Comparison of ENCODE assay signal across 6 cellular contexts in genomic region chr3:24420829-24421228, GRCh38.
DNase-seq lines count a peak whose midpoint lies in the region; ATAC-seq, FAIRE-seq and TF ChIP-seq lines count a peak whose summit lies in the region.
"Not testable (repeated sequence)": the region's sequence is repeated elsewhere in the genome, so short reads cannot be mapped to it uniquely, and the experiment has no call there.

No MANE protein-coding gene starts in this region.

- 37% methylated on average over 1 of the region's 1 CpG for WGBS in K562 (ENCODE audit: insufficient coverage, low coverage, missing lambda C conversion rate)
- WGBS in HepG2 (ENCODE audit: low lambda C conversion rate) = 100% methylated on average over 1 of the region's 1 CpG

- TF ChIP-seq RAD21 in K562 (CRISPR knock-in tag; conservative IDR thresholded peaks at IDR 0.05 in 1 of 2, IDR thresholded peaks at IDR 0.05 in 1 of 2); HepG2 (CRISPR knock-in tag; IDR thresholded peaks at IDR 0.05): not testable (repeated sequence)

- peak; percentile 24 for ATAC-seq in GM19395 (IDR thresholded peaks at IDR 0.05; ENCODE audit: unreplicated experiment)
- not testable (repeated sequence) for ATAC-seq in K562, HepG2

- POLR2A ChIA-PET in HEK293 (lab: Yijun Ruan, JAX); HEK293T (lab: Yijun Ruan, JAX); K562 (lab: Yijun Ruan, JAX): not testable (repeated sequence)
- POLR2A ChIA-PET in HepG2 (lab: Yijun Ruan, JAX) = interaction anchor here (1.6 kb wide), 1 partner anchor 31 kb away, joined by 3 read pairs; no protein-coding TSS in a partner anchor

- not testable (repeated sequence) for H3K9me3 ChIP-seq in HEK293 (ENCODE audit: control insufficient read depth, insufficient read depth, low read depth, low read length); MM.1S (replicated peaks; ENCODE audit: insufficient read depth, low read length); K562 (replicated peaks; ENCODE audit: control insufficient read depth, insufficient read depth, low read depth, low read length); HepG2 (ENCODE audit: low read length)

- not testable (repeated sequence) for H4K20me1 ChIP-seq in MM.1S (ENCODE audit: insufficient read depth, low read length); K562 (replicated peaks; ENCODE audit: control insufficient read depth, insufficient read depth, low read length); HepG2 (ENCODE audit: insufficient read depth, low read length)

- H3K4me3 ChIP-seq in HEK293 (ENCODE audit: low read depth, low read length); MM.1S (ENCODE audit: low read length); K562; HepG2 (replicated peaks in 1 of 3; ENCODE audit: insufficient read depth in 1 of 3, low read depth in 2 of 3, low read length in 3 of 3): not testable (repeated sequence)

- H3K79me2 ChIP-seq in MM.1S (ENCODE audit: low read length); K562 (ENCODE audit: control insufficient read depth, insufficient read depth, low read length); HepG2 (ENCODE audit: insufficient read depth, low read length): not testable (repeated sequence)

- peaks cover 11% of the 10 kb centered on the region for H3F3A ChIP-seq in MM.1S (ENCODE audit: insufficient read depth, low read length)

- intact Hi-C loops in K562 (cut with micrococcal nuclease); HepG2 (cut with micrococcal nuclease; ENCODE audit: unreplicated experiment): not testable (repeated sequence)

- not testable (repeated sequence) for H2AFZ ChIP-seq in MM.1S (ENCODE audit: low read length); K562 (ENCODE audit: low read depth, low read length); HepG2 (ENCODE audit: low read length)

- not testable (repeated sequence) for H3K9me2 ChIP-seq in MM.1S (replicated peaks; ENCODE audit: insufficient read depth, low read length)

- CTCF ChIA-PET in HEK293 (lab: Yijun Ruan, JAX); HEK293T (lab: Yijun Ruan, JAX); K562 (lab: Yijun Ruan, JAX; ENCODE audit: low intra/inter-chr PET ratio); HepG2 (lab: Yijun Ruan, JAX; ENCODE audit: low intra/inter-chr PET ratio, low total read pairs): not testable (repeated sequence)

- TF ChIP-seq CTCF in HEK293 (tag by site-specific recombination; IDR thresholded peaks at IDR 0.05); MM.1S (IDR thresholded peaks at IDR 0.05; ENCODE audit: low read length); K562 (IDR thresholded peaks at IDR 0.05 in 2 of 3, conservative IDR thresholded peaks at IDR 0.05 in 1 of 3; ENCODE audit: insufficient read depth in 2 of 3, low read depth in 1 of 3, low read length in 3 of 3); HepG2 (CRISPR knock-in tag; IDR thresholded peaks at IDR 0.05): not testable (repeated sequence)

- not testable (repeated sequence) for TF ChIP-seq POLR2A in K562 (conservative IDR thresholded peaks at IDR 0.05); HepG2 (IDR thresholded peaks at IDR 0.05; ENCODE audit: insufficient read depth in 1 of 2, low read depth in 2 of 2, low read length in 2 of 2)

- H3K9ac ChIP-seq in MM.1S (ENCODE audit: low read length); K562 (ENCODE audit: insufficient read depth in 1 of 2, low read depth in 2 of 2, low read length in 2 of 2); HepG2 (ENCODE audit: insufficient read depth, low read depth, low read length): not testable (repeated sequence)

- not testable (repeated sequence) for TF ChIP-seq EP300 in K562 (IDR thresholded peaks at IDR 0.05; ENCODE audit: low read length); HepG2 (IDR thresholded peaks at IDR 0.05; ENCODE audit: low read depth in 2 of 2, low read length in 2 of 2); HepG2 (CRISPR knock-in tag; IDR thresholded peaks at IDR 0.05; ENCODE audit: borderline replicate concordance)

- H3K4me1 ChIP-seq in HEK293 (ENCODE audit: control insufficient read depth, insufficient read depth, low read length); K562 (replicated peaks in 1 of 2; ENCODE audit: control insufficient read depth in 2 of 2, insufficient read depth in 2 of 2, low read length in 2 of 2): not testable (repeated sequence)
- H3K4me1 ChIP-seq in MM.1S (ENCODE audit: low read length) = peaks cover 10% of the 10 kb centered on the region
- H3K4me1 ChIP-seq in HepG2 (ENCODE audit: insufficient read depth, low read length) = peaks cover 32% of the 10 kb centered on the region

- H3K9me1 ChIP-seq in K562 (ENCODE audit: control insufficient read depth, insufficient read depth, low read length) = not testable (repeated sequence)

- not testable (repeated sequence) for BruUV-seq in K562 (replicated peaks; lab: Mats Ljungman, UMichigan); HepG2 (replicated peaks; lab: Mats Ljungman, UMichigan)

- not testable (repeated sequence) for H3K36me3 ChIP-seq in HEK293 (ENCODE audit: control insufficient read depth in 2 of 2, insufficient read depth in 1 of 2, low read length in 2 of 2); MM.1S (replicated peaks; ENCODE audit: insufficient read depth, low read length); K562 (ENCODE audit: control insufficient read depth, insufficient read depth, low read length); HepG2 (replicated peaks in 1 of 2; ENCODE audit: control insufficient read depth in 1 of 2, insufficient read depth in 2 of 2, low read length in 2 of 2)

- not testable (repeated sequence) for H3K27ac ChIP-seq in HEK293 (ENCODE audit: extremely low read depth, low read depth, low read length); MM.1S (ENCODE audit: low read length); K562 (ENCODE audit: extremely low read depth, low read depth, low read length); HepG2 (ENCODE audit: extremely low read length, insufficient read depth, low read length)

- not testable (repeated sequence) for FAIRE-seq in K562 (lab: Jason Lieb, UNC); HepG2 (lab: Jason Lieb, UNC)

- in situ Hi-C loops in K562 (cut with MboI); HepG2 (cut with HindIII; ENCODE audit: extremely low pct_ligation_motif_present, low pct_unique_long_range_greater_than_20kb): not testable (repeated sequence)

- not testable (repeated sequence) for DNase-seq in HEK293T (ENCODE audit: extremely low spot score); MM.1S; K562 (ENCODE audit: extremely low read depth in 1 of 4, low spot score in 3 of 4); HepG2 (ENCODE audit: low spot score)

- H3K4me2 ChIP-seq in MM.1S (ENCODE audit: low read depth, low read length) = peak overlapping the region; percentile 50; the same call in 1 of the 2 replicates
- H3K4me2 ChIP-seq in K562 (ENCODE audit: insufficient read depth, low read length); HepG2 (ENCODE audit: low read depth, low read length): not testable (repeated sequence)

- not testable (repeated sequence) for H3K27me3 ChIP-seq in MM.1S (replicated peaks; ENCODE audit: insufficient read depth, low read length); K562 (ENCODE audit: control insufficient read depth in 2 of 2, insufficient read depth in 2 of 2, low read length in 2 of 2); HepG2 (ENCODE audit: control insufficient read depth in 1 of 2, insufficient read depth in 2 of 2, low read length in 2 of 2)

TF ChIP-seq in HEK293, 187 proteins besides CTCF, POLR2A, EP300 and RAD21 (continues in another document):
- peak; percentile 92 for TF ChIP-seq ZNF580 (tag by site-specific recombination; IDR thresholded peaks at IDR 0.05)

TF ChIP-seq in K562, 482 proteins besides CTCF, POLR2A, EP300 and RAD21:
- TF ChIP-seq BCOR (IDR thresholded peaks at IDR 0.05) = peak; percentile 63; the same call in 1 of the 2 replicates
- peak; percentile 91 for TF ChIP-seq ZNF146 (CRISPR knock-in tag; IDR thresholded peaks at IDR 0.05; ENCODE audit: unreplicated experiment)
- peak; percentile 23 for TF ChIP-seq RBM25 (IDR thresholded peaks at IDR 0.05; ENCODE audit: low read depth, low read length, severe bottlenecking)
- peak; percentile 59 to 68; a peak in 3 of 4 replicates for TF ChIP-seq KDM1A (IDR thresholded peaks at IDR 0.05)

TF ChIP-seq in HepG2, 621 proteins besides CTCF, POLR2A, EP300 and RAD21:
- TF ChIP-seq ATF7 (IDR thresholded peaks at IDR 0.05) = peak; percentile 36; the same call in 1 of the 2 replicates
- TF ChIP-seq ATF7 (CRISPR knock-in tag; IDR thresholded peaks at IDR 0.05) = not testable (repeated sequence)
